In the genomic region with DNA sequence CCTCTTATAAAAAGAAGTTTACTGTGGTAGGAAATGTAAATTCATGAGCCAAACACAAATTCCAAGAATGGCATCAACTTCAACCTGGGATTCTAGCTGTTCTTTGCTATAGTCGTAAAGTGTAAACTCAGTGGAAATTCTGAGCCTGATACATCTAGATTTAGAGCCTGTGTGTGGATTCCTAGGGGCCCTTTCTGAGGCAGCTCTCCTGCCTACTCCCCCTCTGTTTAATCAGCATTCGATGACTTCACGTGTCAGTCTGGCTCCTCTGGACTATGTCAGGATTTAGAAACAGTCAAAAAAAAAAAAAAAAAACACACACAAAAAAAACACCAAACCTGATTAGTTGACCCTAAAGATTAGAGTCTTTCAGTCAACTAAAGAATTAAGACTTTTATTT, we compare ENCODE assay signal across 13 cellular contexts.
"Had no signal": no experiment of that assay in that cellular context is flagged by ENCODE, and none has a peak within 500 bp of the region (broad histone marks: within the 10 kb centered on the region; RNA-seq: fewer than 3 reads in every experiment).

No MANE protein-coding gene starts in this region.

- H3K36me3 ChIP-seq: ascending aorta, transverse colon had no signal

- DNase-seq: activated CD4-positive, alpha-beta T cell treated with anti-CD3 and anti-CD28 coated beads for 1 hour; activated CD4-positive, alpha-beta T cell treated with anti-CD3 and anti-CD28 coated beads, Interleukin-2, amount 50 U/mL, for 4 hours; activated naive CD4-positive, alpha-beta T cell; activated naive CD8-positive, alpha-beta T cell treated with anti-CD3 and anti-CD28 coated beads, Interleukin-2, amount 50 U/mL, for 24 hours; activated T-cell treated with anti-CD3 and anti-CD28 coated beads for 4 hours; left colon; naive thymus-derived CD8-positive, alpha-beta T cell; nucleus accumbens; stimulated activated CD4-positive, alpha-beta T cell treated with anti-CD3 and anti-CD28 coated beads, Interleukin-4, amount 100 ng/mL, for 24 hours; stimulated activated naive CD8-positive, alpha-beta T cell treated with anti-CD3 and anti-CD28 coated beads, Interleukin-15, Interleukin-2, amounts not matched to agents 100 U/mL and 50 U/mL, for 24 hours; transverse colon had no signal

- ATAC-seq: activated naive CD8-positive, alpha-beta T cell treated with anti-CD3 and anti-CD28 coated beads, Interleukin-2, amount 50 U/mL, for 24 hours; left colon; naive thymus-derived CD8-positive, alpha-beta T cell; stimulated activated naive CD8-positive, alpha-beta T cell treated with anti-CD3 and anti-CD28 coated beads, Interleukin-15, Interleukin-2, amounts not matched to agents 100 U/mL and 50 U/mL, for 24 hours had no signal

- H3K9me3 ChIP-seq: ascending aorta, transverse colon had no signal

- H3K27ac ChIP-seq: ascending aorta, skin epidermis, transverse colon had no signal

- H3K4me1 ChIP-seq: ascending aorta, transverse colon had no signal

- H3K4me3 ChIP-seq: ascending aorta, skin epidermis, transverse colon had no signal

- H3K27me3 ChIP-seq: ascending aorta had no signal
